Comparison of ENCODE assay signal across 8 cellular contexts in the genomic region with DNA sequence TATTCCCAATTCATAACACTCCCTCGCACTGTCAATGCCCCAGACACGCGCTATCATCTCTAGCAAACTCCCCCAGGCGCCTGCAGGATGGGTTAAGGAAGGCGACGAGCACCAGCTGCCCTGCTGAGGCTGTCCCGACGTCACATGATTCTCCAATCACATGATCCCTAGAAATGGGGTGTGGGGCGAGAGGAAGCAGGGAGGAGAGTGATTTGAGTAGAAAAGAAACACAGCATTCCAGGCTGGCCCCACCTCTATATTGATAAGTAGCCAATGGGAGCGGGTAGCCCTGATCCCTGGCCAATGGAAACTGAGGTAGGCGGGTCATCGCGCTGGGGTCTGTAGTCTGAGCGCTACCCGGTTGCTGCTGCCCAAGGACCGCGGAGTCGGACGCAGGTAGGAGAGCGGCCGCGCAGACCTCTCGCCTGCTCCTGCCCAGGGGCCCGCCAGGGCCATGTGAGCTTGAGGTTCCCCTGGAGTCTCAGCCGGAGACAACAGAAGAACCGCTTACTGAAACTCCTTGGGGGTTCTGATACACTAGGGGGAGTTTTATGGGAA. TPM values are rescaled to one million over a fixed set of nuclear protein-coding genes. Genes with fewer than 3 reads are reported as not detected.
DNase-seq lines count a peak whose midpoint lies in the region; TF ChIP-seq lines count a peak whose summit lies in the region.

A gene (plus strand): TSS at position 364 of the 558 bp plus-strand sequence. CDS start 3,863 bp downstream, outside the sequence.

- no peaks in the 10 kb centered on the region for H3K9me3 Mint-ChIP-seq in HFFc6

- H3K79me2 ChIP-seq in parathyroid adenoma: peaks cover 2% of the 10 kb centered on the region

- H3K27me3 ChIP-seq in adipocyte (replicated peaks; ENCODE audit: control insufficient read depth, insufficient read depth, low read length): no peaks in the 10 kb centered on the region
- peaks cover 2% of the 10 kb centered on the region for H3K27me3 ChIP-seq in cardiac muscle cell
- H3K27me3 ChIP-seq in parathyroid adenoma (ENCODE audit: control insufficient read depth, insufficient read depth, low read length): no peaks in the 10 kb centered on the region
- no peaks in the 10 kb centered on the region for H3K27me3 ChIP-seq in tibial nerve

- peak; percentile 99 for DNase-seq in GM03348 (ENCODE audit: low spot score)
- peak; percentile 98 for DNase-seq in HFFc6
- DNase-seq in NCI-H1417 (lab: John Stamatoyannopoulos, UW): peak; percentile 95 to 99 (median 95)
- DNase-seq in T follicular helper cell (ENCODE audit: low read depth): peak; percentile 74
- DNase-seq in adipocyte (ENCODE audit: low read depth): peak; percentile 99
- peak; percentile 98 to 100 for DNase-seq in cardiac muscle cell (ENCODE audit: low read depth in 1 of 2, low spot score in 1 of 2)
- DNase-seq in tibial nerve (ENCODE audit: low spot score in 2 of 2): peak; percentile 93 to 99

- peaks cover 28% of the 10 kb centered on the region for H3K4me1 Mint-ChIP-seq in HFFc6 (ENCODE audit: low read depth)

- 0 out of 2 replicates have a peak, but pooled peaks cover 4% of the 10 kb centered on the region for H3K36me3 Mint-ChIP-seq in HFFc6 (ENCODE audit: low read depth)

- H3K9ac ChIP-seq in adipocyte (ENCODE audit: low read length) (peak within 1 kb of the TSS; percentile 95), parathyroid adenoma (peak within 1 kb of the TSS; percentile 8)

- peak within 1 kb of the TSS; percentile 93 for H3K4me2 ChIP-seq in parathyroid adenoma (ENCODE audit: low read length)

- peak; percentile 66 to 91 for TF ChIP-seq EP300 in tibial nerve (IDR thresholded peaks at IDR 0.05)

- WGBS in tibial nerve, 2 donors: 0 to 1% methylated on average over 13 to 26 of the region's 26 CpGs

- H3K27ac ChIP-seq in cardiac muscle cell (peak within 1 kb of the TSS; percentile 53), parathyroid adenoma (peak within 1 kb of the TSS; percentile 73), tibial nerve (peak within 1 kb of the TSS; percentile 53 to 93 (median 90))

- H3K9me3 ChIP-seq in adipocyte (ENCODE audit: control insufficient read depth, low read length) (no peaks in the 10 kb centered on the region), cardiac muscle cell (ENCODE audit: low read depth) (no peaks in the 10 kb centered on the region), parathyroid adenoma (ENCODE audit: control insufficient read depth, low read length) (no peaks in the 10 kb centered on the region), tibial nerve (no peaks in the 10 kb centered on the region)

- H3K4me3 ChIP-seq in adipocyte (ENCODE audit: low read length) (peak within 1 kb of the TSS; percentile 95), cardiac muscle cell (peak within 1 kb of the TSS; percentile 71), parathyroid adenoma (ENCODE audit: low read depth, low read length) (peak within 1 kb of the TSS; percentile 80), tibial nerve (peak within 1 kb of the TSS; percentile 60 to 94 (median 82))

- H2AFZ ChIP-seq in parathyroid adenoma: peak within 1 kb of the TSS; percentile 98

- H3K4me1 ChIP-seq in adipocyte (ENCODE audit: control insufficient read depth, insufficient read depth, low read length): peaks cover 7% of the 10 kb centered on the region
- no peaks in the 10 kb centered on the region for H3K4me1 ChIP-seq in cardiac muscle cell (ENCODE audit: low read depth)
- peaks cover 2% of the 10 kb centered on the region for H3K4me1 ChIP-seq in parathyroid adenoma
- H3K4me1 ChIP-seq in tibial nerve: peaks cover 0 to 25% (median 6%) of the 10 kb centered on the region in 4 donors

- peak; percentile 31 to 73 for TF ChIP-seq POLR2A in tibial nerve (IDR thresholded peaks at IDR 0.05)

- peak within 1 kb of the TSS; percentile 89 for H3K27ac Mint-ChIP-seq in HFFc6

- peaks cover 6% of the 10 kb centered on the region for H3K27me3 Mint-ChIP-seq in HFFc6 (ENCODE audit: insufficient read depth)

- H3K36me3 ChIP-seq in adipocyte (ENCODE audit: control insufficient read depth, insufficient read depth, low read length, severe bottlenecking) (peaks cover 4% of the 10 kb centered on the region), cardiac muscle cell (no peaks in the 10 kb centered on the region), parathyroid adenoma (ENCODE audit: control insufficient read depth, insufficient read depth, low read length) (no peaks in the 10 kb centered on the region), tibial nerve (peaks cover 0 to 17% (median 0%) of the 10 kb centered on the region in 3 donors)

- TF ChIP-seq CTCF in HFFc6 (IDR thresholded peaks at IDR 0.05) (no peak), cardiac muscle cell (IDR thresholded peaks at IDR 0.05; ENCODE audit: low read depth, low read length) (no peak), parathyroid adenoma (IDR thresholded peaks at IDR 0.05) (no peak), tibial nerve (IDR thresholded peaks at IDR 0.05) (peak in 1 of 5 experiments; percentile 0)

- H3K4me3 Mint-ChIP-seq in HFFc6: peak within 1 kb of the TSS; percentile 97

RNA-seq across cellular contexts. Expression of the gene that starts here (rescaled TPM):
- total RNA-seq in HFFc6 (2021; fragmentation: NEBNext Ultra II Directional; extraction: Animal tissue kit (Norgen Biotek cat#: 25700)): 100 to 1,000 TPM; 186 to 249 (median 221) TPM
- total RNA-seq in cardiac muscle cell (274 and 275 TPM in 2 replicates), tibial nerve (100 to 1,000 TPM; 159 to 223 (median 188) TPM)
- polyA plus RNA-seq in cardiac muscle cell: 353 and 377 TPM in 2 replicates

Comparison
In these comparisons a context has a peak if more than half of its experiments do, and no peak if none do; other contexts are left out.
1. Peak in every context shown above with its lines: DNase-seq, H3K4me3 ChIP-seq and H3K27ac ChIP-seq.